8 cellular contexts compared by ENCODE assay signal in the genomic region with DNA sequence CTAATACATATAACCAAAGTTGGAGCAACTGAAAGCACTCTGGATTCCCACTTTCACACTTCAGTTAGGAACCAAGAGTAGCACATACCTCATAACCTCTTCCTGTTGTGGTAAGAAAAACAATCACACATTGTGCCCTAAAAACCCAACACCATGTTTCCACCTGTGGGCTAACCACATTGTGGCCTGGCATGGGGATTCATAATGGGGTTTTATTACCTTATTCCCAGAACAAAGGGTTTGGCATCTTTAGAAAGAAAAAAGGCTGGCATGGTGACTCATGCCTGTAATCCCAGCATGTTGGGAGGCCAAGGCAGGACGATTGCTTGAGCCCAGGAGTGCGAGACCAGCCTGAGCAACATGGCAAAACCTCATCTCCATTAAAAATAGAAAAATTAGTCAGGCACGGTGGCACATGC.
DNase-seq lines count a peak whose midpoint lies in the region; ATAC-seq and FAIRE-seq lines count a peak whose summit lies in the region.

No MANE protein-coding gene starts in this region.

- intact Hi-C loops in left colon (cut with DNase I, micrococcal nuclease) = no loop called here

- DNase-seq in GM18507 (ENCODE audit: extremely low spot score, insufficient read length, low read depth) (no peak), kidney tubule cell (ENCODE audit: low spot score) (peak; percentile 74), EL (no peak), left colon (no peak), SHP77 (lab: John Stamatoyannopoulos, UW) (no peak)
- DNase-seq in activated CD8-positive, alpha-beta memory T cell treated with anti-CD3 and anti-CD28 coated beads for 48 hours (ENCODE audit: low read depth in 2 of 3, low spot score in 2 of 3) = peak in 2 of 3 experiments; percentile 63

- peak; percentile 84 for FAIRE-seq in GM18507 (lab: Jason Lieb, UNC)

- ATAC-seq in HG03175 (IDR thresholded peaks at IDR 0.05; ENCODE audit: unreplicated experiment) (peak; percentile 66), HG02840 (IDR thresholded peaks at IDR 0.05; ENCODE audit: low FRiP score, unreplicated experiment) (no peak), left colon (no peak)

Comparison
In these comparisons a context has a peak if more than half of its experiments do, and no peak if none do; other contexts are left out.
1. DNase-seq: peak in activated CD8-positive, alpha-beta memory T cell treated with anti-CD3 and anti-CD28 coated beads for 48 hours (2 of 3) and kidney tubule cell (single experiment); none in GM18507 (single experiment), EL (single experiment), left colon (0 of 2) and SHP77 (0 of 2).